ENCODE assay signal across 8 cellular contexts in the genomic region with DNA sequence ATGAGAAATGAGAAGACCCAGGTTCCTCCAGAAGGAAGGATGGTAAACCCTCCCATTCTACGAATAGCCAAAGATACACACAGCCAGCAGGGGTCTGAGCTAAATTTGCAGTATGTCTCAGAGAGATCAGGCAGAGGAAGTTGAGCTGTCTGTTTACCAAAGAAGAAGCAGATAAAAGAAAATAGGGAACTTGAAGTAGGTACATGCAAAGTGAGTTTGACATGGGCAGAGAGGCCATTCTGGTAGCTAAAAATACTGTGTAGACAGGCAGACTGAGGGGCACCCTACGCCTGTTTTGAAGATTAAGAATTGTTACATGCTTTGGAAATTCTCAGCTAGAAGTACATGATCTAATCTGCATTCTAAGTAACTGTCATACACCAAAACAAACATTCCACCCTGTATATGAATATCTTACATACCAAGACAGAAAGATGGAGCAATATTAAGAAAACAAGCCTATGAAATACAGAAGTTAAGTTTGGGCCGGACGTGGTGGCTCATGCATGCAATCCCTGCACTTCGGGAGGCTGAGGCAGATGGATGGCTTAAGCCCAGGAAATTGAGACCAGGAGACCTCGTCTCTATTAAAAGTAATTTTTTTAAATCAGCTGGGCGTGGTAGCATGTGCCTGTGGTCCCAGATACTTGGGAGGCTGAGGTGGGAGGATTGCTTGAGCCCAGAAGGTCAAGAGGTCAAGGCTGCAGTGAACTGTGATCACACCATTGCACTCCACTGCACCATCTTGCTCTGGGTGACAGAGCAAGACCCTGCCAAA.
A peak's percentile ranks its signal among the peaks of the same experiment; 100 is the strongest.
DNase-seq lines count a peak whose midpoint lies in the region; ATAC-seq and TF ChIP-seq lines count a peak whose summit lies in the region.

No MANE protein-coding gene starts in this region.

- intact Hi-C loops in CD14-positive monocyte (cut with micrococcal nuclease): no loop called here

- H3K4me3 Mint-ChIP-seq in CD14-positive monocyte: peak overlapping the region; percentile 32 to 68
- peak overlapping the region; percentile 86 for H3K4me3 Mint-ChIP-seq in T-helper 17 cell

- H3K27me3 Mint-ChIP-seq in CD14-positive monocyte (ENCODE audit: low read depth in 3 of 3) (no peaks in the 10 kb centered on the region), T-helper 17 cell (no peaks in the 10 kb centered on the region)

- H3K9me3 Mint-ChIP-seq in CD14-positive monocyte: no peaks in the 10 kb centered on the region

- H3K36me3 Mint-ChIP-seq in CD14-positive monocyte (peaks cover 7 to 8% of the 10 kb centered on the region in 2 donors), T-helper 17 cell (ENCODE audit: low read depth) (no peaks in the 10 kb centered on the region)

- H3K27ac Mint-ChIP-seq in CD14-positive monocyte (peak overlapping the region; percentile 93 to 98 (median 95)), T-helper 17 cell (peak overlapping the region; percentile 98)

- no peaks in the 10 kb centered on the region for H3K9me3 ChIP-seq in T-helper 17 cell (ENCODE audit: control insufficient read depth, low read length, poor library complexity, severe bottlenecking)

- H3K4me1 Mint-ChIP-seq in CD14-positive monocyte (peaks cover 56% of the 10 kb centered on the region), T-helper 17 cell (peaks cover 56% of the 10 kb centered on the region)

- peak; percentile 82 for ATAC-seq in GM19035 (IDR thresholded peaks at IDR 0.05; ENCODE audit: unreplicated experiment)
- ATAC-seq in HG03159 (IDR thresholded peaks at IDR 0.05; ENCODE audit: unreplicated experiment): peak; percentile 91
- peak; percentile 83 for ATAC-seq in T-helper 17 cell

- TF ChIP-seq CTCF in CD14-positive monocyte (IDR thresholded peaks at IDR 0.05): peak; percentile 45

- DNase-seq in CD14-positive monocyte (ENCODE audit: low spot score): peak; percentile 68
- no peak for DNase-seq in T-helper 17 cell
- peak; percentile 87 for DNase-seq in iris pigment epithelial cell (ENCODE audit: low read depth)
- DNase-seq in retina: no peak
- DNase-seq in activated CD8-positive, alpha-beta memory T cell treated with anti-CD3 and anti-CD28 coated beads, Interleukin-2, amount 50 U/mL, for 48 hours: no peak
- no peak for DNase-seq in activated effector memory CD4-positive, alpha-beta T cell treated with anti-CD3 and anti-CD28 coated beads, Interleukin-2, amount 50 U/mL, for 16 hours

Comparison
In these comparisons a context has a peak if more than half of its experiments do, and no peak if none do; other contexts are left out.
1. DNase-seq: peak in CD14-positive monocyte (single experiment) and iris pigment epithelial cell (single experiment); none in T-helper 17 cell (0 of 3), retina (single experiment), activated CD8-positive, alpha-beta memory T cell treated with anti-CD3 and anti-CD28 coated beads, Interleukin-2, amount 50 U/mL, for 48 hours (single experiment) and activated effector memory CD4-positive, alpha-beta T cell treated with anti-CD3 and anti-CD28 coated beads, Interleukin-2, amount 50 U/mL, for 16 hours (single experiment).
2. Peak in every context shown above with its lines, with median percentiles within 50 percentile points of each other: ATAC-seq.